ENCODE assay signal across 39 cellular contexts in the genomic region with DNA sequence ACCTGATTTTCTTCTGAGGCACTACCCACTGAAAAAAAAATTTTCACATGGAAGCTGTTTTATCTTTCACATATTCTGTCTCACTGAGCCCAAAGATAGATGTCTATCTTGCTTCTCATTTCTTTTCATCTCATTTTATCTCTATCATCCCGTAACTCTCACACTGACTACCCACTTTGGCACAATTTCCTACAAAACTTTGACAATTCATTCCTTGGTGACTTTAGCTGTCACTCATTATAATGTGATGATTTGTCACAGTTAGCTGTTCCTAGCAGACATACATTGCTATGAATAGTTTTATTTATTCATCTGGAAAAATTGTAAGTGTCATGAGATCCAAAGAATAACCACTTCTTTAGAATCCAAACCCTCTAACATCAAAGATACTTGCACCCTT.
"Had no signal": no experiment of that assay in that cellular context is flagged by ENCODE, and none has a peak within 500 bp of the region (broad histone marks: within the 10 kb centered on the region; RNA-seq: fewer than 3 reads in every experiment).

No MANE protein-coding gene starts in this region.

- H3K4me3 ChIP-seq: adrenal gland, ascending aorta, body of pancreas, breast epithelium, cardiac muscle cell had no signal

- H3K4me1 Mint-ChIP-seq: activated naive CD4-positive, alpha-beta T cell treated with anti-CD3 and anti-CD28 coated beads, Interleukin-2, amount 10 ng/mL, durations not matched to agents 7 days and 5 days; activated naive CD4-positive, alpha-beta T cell treated with anti-CD3 and anti-CD28 coated beads, Interleukin-2, amount 50 U/mL, for 24 hours; activated naive CD8-positive, alpha-beta T cell treated with anti-CD3 and anti-CD28 coated beads for 36 hours; activated naive CD8-positive, alpha-beta T cell treated with anti-CD3 and anti-CD28 coated beads, Interleukin-2, amount 10 ng/mL, durations not matched to agents 7 days and 5 days; activated naive CD8-positive, alpha-beta T cell treated with anti-CD3 and anti-CD28 coated beads, Interleukin-2, amount 50 U/mL, for 24 hours; activated T-helper 17 cell treated with anti-CD3 and anti-CD28 coated beads, Interleukin-2, amount 50 U/mL, for 72 hours; brain; central memory CD8-positive, alpha-beta T cell had no signal

- DNase-seq: activated effector memory CD4-positive, alpha-beta T cell treated with anti-CD3 and anti-CD28 coated beads, Interleukin-2, amount 50 U/mL, for 16 hours; activated effector memory CD4-positive, alpha-beta T cell treated with Interleukin-2 at 50 U/mL for 16 hours; activated gamma-delta T cell; activated gamma-delta T cell treated with Interleukin-2 at 50 U/mL for 16 hours; activated naive CD4-positive, alpha-beta T cell; activated naive CD4-positive, alpha-beta T cell treated with anti-CD3 and anti-CD28 coated beads for 36 hours; activated naive CD4-positive, alpha-beta T cell treated with anti-CD3 and anti-CD28 coated beads, Interleukin-2, amount 10 ng/mL, durations not matched to agents 7 days and 5 days; activated naive CD4-positive, alpha-beta T cell treated with anti-CD3 and anti-CD28 coated beads, Interleukin-2, amount 50 U/mL, for 16 hours; activated naive CD4-positive, alpha-beta T cell treated with Interleukin-2 at 50 U/mL for 16 hours; activated naive CD8-positive, alpha-beta T cell treated with anti-CD3 and anti-CD28 coated beads for 36 hours; activated naive CD8-positive, alpha-beta T cell treated with anti-CD3 and anti-CD28 coated beads, Interleukin-2, amount 10 ng/mL, durations not matched to agents 7 days and 5 days; activated naive CD8-positive, alpha-beta T cell treated with anti-CD3 and anti-CD28 coated beads, Interleukin-2, amount 50 U/mL, for 24 hours; activated T-cell treated with anti-CD3 and anti-CD28 coated beads for 4 hours; activated T-cell treated with anti-CD3 and anti-CD28 coated beads, Interleukin-2, amount 50 U/mL, for 1 hour; activated T-cell treated with anti-CD3 and anti-CD28 coated beads, Interleukin-2, amount 50 U/mL, for 24 hours; activated T-cell treated with anti-CD3 and anti-CD28 coated beads, Interleukin-2, amount 50 U/mL, for 4 hours; activated T-cell treated with anti-CD3 and anti-CD28 coated beads, Interleukin-2, amount 50 U/mL, for 48 hours; activated T-cell treated with anti-CD3 and anti-CD28 coated beads, Interleukin-2, amount 50 U/mL, for 72 hours; adrenal gland; amniotic stem cell; amygdala; anterior cingulate cortex; aorta; body of pancreas; brain microvascular endothelial cell; caudate nucleus; central memory CD4-positive, alpha-beta T cell; cerebellar nuclear complex had no signal

- H3K27me3 ChIP-seq: adrenal gland, ascending aorta, body of pancreas, brain microvascular endothelial cell, breast epithelium, cardiac muscle cell had no signal

- H3K27me3 Mint-ChIP-seq: activated naive CD4-positive, alpha-beta T cell treated with anti-CD3 and anti-CD28 coated beads, Interleukin-2, amount 10 ng/mL, durations not matched to agents 7 days and 5 days; activated naive CD4-positive, alpha-beta T cell treated with anti-CD3 and anti-CD28 coated beads, Interleukin-2, amount 50 U/mL, for 24 hours; activated naive CD8-positive, alpha-beta T cell; activated naive CD8-positive, alpha-beta T cell treated with anti-CD3 and anti-CD28 coated beads for 36 hours; activated naive CD8-positive, alpha-beta T cell treated with anti-CD3 and anti-CD28 coated beads, Interleukin-2, amount 10 ng/mL, durations not matched to agents 7 days and 5 days; activated naive CD8-positive, alpha-beta T cell treated with anti-CD3 and anti-CD28 coated beads, Interleukin-2, amount 50 U/mL, for 24 hours; activated T-cell treated with anti-CD3 and anti-CD28 coated beads, Interleukin-2, amount 50 U/mL, for 24 hours; activated T-helper 17 cell treated with anti-CD3 and anti-CD28 coated beads, Interleukin-2, amount 50 U/mL, for 72 hours; brain; central memory CD8-positive, alpha-beta T cell had no signal

- H3K9me3 ChIP-seq: adrenal gland, ascending aorta, body of pancreas had no signal

- H3K9me3 Mint-ChIP-seq: activated naive CD8-positive, alpha-beta T cell treated with anti-CD3 and anti-CD28 coated beads for 36 hours; activated naive CD8-positive, alpha-beta T cell treated with anti-CD3 and anti-CD28 coated beads, Interleukin-2, amount 10 ng/mL, durations not matched to agents 7 days and 5 days; activated T-helper 1 cell treated with anti-CD3 and anti-CD28 coated beads, Interleukin-12 subunit alpha, Interleukin-12 subunit beta, Interleukin-2, Interleukin-4 antibody, amounts not matched to agents 30 ng/mL and 10 ng/mL and 1 ng/mL, durations not matched to agents 14 hours and 24 hours and 36 hours; activated T-helper 2 cell treated with anti-CD3 and anti-CD28 coated beads, Interferon-gamma antibody, Interleukin-2, Interleukin-4, amounts not matched to agents 10 μg/mL and 5 μg/mL and 100 μg/mL, durations not matched to agents 14 hours and 24 hours and 36 hours had no signal

- H3K4me3 Mint-ChIP-seq: activated naive CD4-positive, alpha-beta T cell treated with anti-CD3 and anti-CD28 coated beads for 36 hours; activated naive CD4-positive, alpha-beta T cell treated with anti-CD3 and anti-CD28 coated beads, Interleukin-2, amount 10 ng/mL, durations not matched to agents 7 days and 5 days; activated naive CD4-positive, alpha-beta T cell treated with anti-CD3 and anti-CD28 coated beads, Interleukin-2, amount 50 U/mL, for 24 hours; activated naive CD8-positive, alpha-beta T cell; activated naive CD8-positive, alpha-beta T cell treated with anti-CD3 and anti-CD28 coated beads for 36 hours; activated naive CD8-positive, alpha-beta T cell treated with anti-CD3 and anti-CD28 coated beads, Interleukin-2, amount 10 ng/mL, durations not matched to agents 7 days and 5 days; activated naive CD8-positive, alpha-beta T cell treated with anti-CD3 and anti-CD28 coated beads, Interleukin-2, amount 50 U/mL, for 24 hours; activated T-cell treated with anti-CD3 and anti-CD28 coated beads, Interleukin-2, amount 50 U/mL, for 24 hours; activated T-cell treated with anti-CD3 and anti-CD28 coated beads, Interleukin-2, amount 50 U/mL, for 4 hours; activated T-cell treated with anti-CD3 and anti-CD28 coated beads, Interleukin-2, amount 50 U/mL, for 72 hours; activated T-helper 1 cell treated with anti-CD3 and anti-CD28 coated beads, Interleukin-12 subunit alpha, Interleukin-12 subunit beta, Interleukin-2, Interleukin-4 antibody, amounts not matched to agents 30 ng/mL and 10 ng/mL and 1 ng/mL, durations not matched to agents 14 hours and 24 hours and 36 hours; activated T-helper 17 cell treated with anti-CD3 and anti-CD28 coated beads, Interleukin-2, amount 50 U/mL, for 72 hours; brain; central memory CD8-positive, alpha-beta T cell had no signal

- H3K27ac Mint-ChIP-seq: activated naive CD4-positive, alpha-beta T cell treated with anti-CD3 and anti-CD28 coated beads for 36 hours; activated naive CD4-positive, alpha-beta T cell treated with anti-CD3 and anti-CD28 coated beads, Interleukin-2, amount 10 ng/mL, durations not matched to agents 7 days and 5 days; activated naive CD4-positive, alpha-beta T cell treated with anti-CD3 and anti-CD28 coated beads, Interleukin-2, amount 50 U/mL, for 24 hours; activated naive CD4-positive, alpha-beta T cell treated with anti-CD3 and anti-CD28 coated beads, Interleukin-2, amount 50 U/mL, for 72 hours; activated naive CD8-positive, alpha-beta T cell; activated naive CD8-positive, alpha-beta T cell treated with anti-CD3 and anti-CD28 coated beads for 36 hours; activated naive CD8-positive, alpha-beta T cell treated with anti-CD3 and anti-CD28 coated beads, Interleukin-2, amount 10 ng/mL, durations not matched to agents 7 days and 5 days; activated naive CD8-positive, alpha-beta T cell treated with anti-CD3 and anti-CD28 coated beads, Interleukin-2, amount 50 U/mL, for 24 hours; activated T-cell treated with anti-CD3 and anti-CD28 coated beads, Interleukin-2, amount 50 U/mL, for 24 hours; activated T-cell treated with anti-CD3 and anti-CD28 coated beads, Interleukin-2, amount 50 U/mL, for 72 hours; activated T-helper 1 cell treated with anti-CD3 and anti-CD28 coated beads, Interleukin-12 subunit alpha, Interleukin-12 subunit beta, Interleukin-2, Interleukin-4 antibody, amounts not matched to agents 30 ng/mL and 10 ng/mL and 1 ng/mL, durations not matched to agents 14 hours and 24 hours and 36 hours; activated T-helper 17 cell treated with anti-CD3 and anti-CD28 coated beads, Interleukin-2, amount 50 U/mL, for 72 hours; activated T-helper 2 cell treated with anti-CD3 and anti-CD28 coated beads, Interferon-gamma antibody, Interleukin-2, Interleukin-4, amounts not matched to agents 10 μg/mL and 5 μg/mL and 100 μg/mL, durations not matched to agents 14 hours and 24 hours and 36 hours; brain had no signal

- H3K36me3 Mint-ChIP-seq: activated naive CD4-positive, alpha-beta T cell treated with anti-CD3 and anti-CD28 coated beads, Interleukin-2, amount 10 ng/mL, durations not matched to agents 7 days and 5 days; activated naive CD4-positive, alpha-beta T cell treated with anti-CD3 and anti-CD28 coated beads, Interleukin-2, amount 50 U/mL, for 24 hours; activated naive CD4-positive, alpha-beta T cell treated with anti-CD3 and anti-CD28 coated beads, Interleukin-2, amount 50 U/mL, for 72 hours; activated naive CD8-positive, alpha-beta T cell; activated naive CD8-positive, alpha-beta T cell treated with anti-CD3 and anti-CD28 coated beads for 36 hours; activated naive CD8-positive, alpha-beta T cell treated with anti-CD3 and anti-CD28 coated beads, Interleukin-2, amount 10 ng/mL, durations not matched to agents 7 days and 5 days; brain had no signal

- H3K36me3 ChIP-seq: adrenal gland, ascending aorta, brain microvascular endothelial cell, breast epithelium, cardiac muscle cell had no signal

- H3K27ac ChIP-seq: adrenal gland, ascending aorta, body of pancreas, brain microvascular endothelial cell, breast epithelium, cardiac muscle cell had no signal
